ENCODE assay signal across 8 cellular contexts in genomic region chr3:79019137-79019923, GRCh38.
DNase-seq lines count a peak whose midpoint lies in the region; ATAC-seq, FAIRE-seq and TF ChIP-seq lines count a peak whose summit lies in the region.

No MANE protein-coding gene starts in this region.

- H3K9me3 Mint-ChIP-seq in Caco-2 (ENCODE audit: unreplicated experiment), result no peaks in the 10 kb centered on the region
- H3K9me3 Mint-ChIP-seq in activated CD8-positive, alpha-beta T cell treated with anti-CD3 and anti-CD28 coated beads for 36 hours, result peaks cover 4% of the 10 kb centered on the region
- H3K9me3 Mint-ChIP-seq in natural killer cell, result peaks cover 0 to 7% of the 10 kb centered on the region in 2 donors

- ATAC-seq in activated CD8-positive, alpha-beta T cell treated with anti-CD3 and anti-CD28 coated beads for 36 hours, result peak; percentile 49
- no peak for ATAC-seq in natural killer cell

- H3K4me1 ChIP-seq in Caco-2 (peaks cover 5% of the 10 kb centered on the region; the same call in 1 of the 2 replicates), muscle layer of duodenum (ENCODE audit: control insufficient read depth in 1 of 2, insufficient read depth in 2 of 2, low read length in 2 of 2) (peaks cover 0 to 11% of the 10 kb centered on the region in 2 donors), vagina (peaks cover 10% of the 10 kb centered on the region)

- POLR2A ChIA-PET in Caco-2 (lab: Charles Lee), result no interaction called here
- POLR2A ChIA-PET in activated CD8-positive, alpha-beta T cell treated with anti-CD3 and anti-CD28 coated beads for 36 hours (lab: Charles Lee), result interaction anchor here (1.0 kb wide), 1 partner anchor 187 kb away, joined by 3 read pairs; no protein-coding TSS in a partner anchor

- H3K27ac ChIP-seq in muscle layer of duodenum (ENCODE audit: low read length), result peak overlapping the region; percentile 81
- peak overlapping the region; percentile 81 for H3K27ac ChIP-seq in vagina

- FAIRE-seq in H54 (lab: Jason Lieb, UNC), result peak; percentile 93

- intact Hi-C loops in Caco-2 (cut with micrococcal nuclease; ENCODE audit: unreplicated experiment) (loop anchor here (1.0 to 2.0 kb wide), 2 partner anchors 13 to 27 kb away; no protein-coding TSS in a partner anchor), vagina (cut with DNase I) (no loop called here), natural killer cell (cut with micrococcal nuclease) (no loop called here)
- intact Hi-C loops in activated CD8-positive, alpha-beta T cell treated with anti-CD3 and anti-CD28 coated beads for 36 hours (cut with micrococcal nuclease), result loop anchor here (5.0 kb wide), 1 partner anchor 357 kb away; no protein-coding TSS in a partner anchor

- TF ChIP-seq CTCF in Caco-2 (IDR thresholded peaks at IDR 0.05; ENCODE audit: insufficient read depth in 1 of 2, low read depth in 1 of 2, low read length in 1 of 2, severe bottlenecking in 1 of 2, unreplicated experiment in 1 of 2) (no peak), vagina (IDR thresholded peaks at IDR 0.05) (no peak), natural killer cell (IDR thresholded peaks at IDR 0.05) (no peak)
- no peak for TF ChIP-seq CTCF in activated CD8-positive, alpha-beta T cell treated with anti-CD3 and anti-CD28 coated beads for 36 hours (IDR thresholded peaks at IDR 0.05)

- peak overlapping the region; percentile 61 for H3K27ac Mint-ChIP-seq in Caco-2 (ENCODE audit: unreplicated experiment)
- peak overlapping the region; percentile 52 for H3K27ac Mint-ChIP-seq in activated CD8-positive, alpha-beta T cell treated with anti-CD3 and anti-CD28 coated beads for 36 hours
- H3K27ac Mint-ChIP-seq in natural killer cell, result no peak overlapping the region

- H3K4me1 Mint-ChIP-seq in Caco-2 (ENCODE audit: low read depth, unreplicated experiment) (no peaks in the 10 kb centered on the region), natural killer cell (peaks cover 0 to 4% of the 10 kb centered on the region in 2 donors)
- peaks cover 6% of the 10 kb centered on the region for H3K4me1 Mint-ChIP-seq in activated CD8-positive, alpha-beta T cell treated with anti-CD3 and anti-CD28 coated beads for 36 hours (ENCODE audit: low read depth)

- BruUV-seq in Caco-2 (replicated peaks; lab: Mats Ljungman, UMichigan), result no TSS peak

- H3K27me3 ChIP-seq in Caco-2 (replicated peaks; ENCODE audit: control insufficient read depth, insufficient read depth, low read length), result no peaks in the 10 kb centered on the region
- H3K27me3 ChIP-seq in muscle layer of duodenum (ENCODE audit: low read depth, low read length), result peaks cover 4% of the 10 kb centered on the region
- no peaks in the 10 kb centered on the region for H3K27me3 ChIP-seq in vagina

- no peak overlapping the region for H3K4me3 Mint-ChIP-seq in Caco-2 (ENCODE audit: unreplicated experiment)
- H3K4me3 Mint-ChIP-seq in activated CD8-positive, alpha-beta T cell treated with anti-CD3 and anti-CD28 coated beads for 36 hours, result no peak overlapping the region
- H3K4me3 Mint-ChIP-seq in natural killer cell, result no peak overlapping the region

- peak overlapping the region; percentile 40 for H3K4me3 ChIP-seq in Caco-2 (ENCODE audit: low read depth, low read length)
- H3K4me3 ChIP-seq in muscle layer of duodenum (ENCODE audit: low read depth in 1 of 2, low read length in 2 of 2), result peak overlapping the region; percentile 92
- peak overlapping the region; percentile 58 to 64 for H3K4me3 ChIP-seq in vagina

- peak; percentile 64 to 82 for DNase-seq in Caco-2
- peak; percentile 64 for DNase-seq in H54 (ENCODE audit: insufficient read length, low spot score)
- DNase-seq in NCI-H2107 (lab: John Stamatoyannopoulos, UW), result peak; percentile 90
- peak; percentile 50 for DNase-seq in activated CD8-positive, alpha-beta T cell treated with anti-CD3 and anti-CD28 coated beads for 36 hours
- peak; percentile 84 for DNase-seq in fibroblast of the conjunctiva (ENCODE audit: low read depth)
- peak in 1 of 2 donors; percentile 93 for DNase-seq in vagina (ENCODE audit: extremely low spot score in 2 of 2)
- DNase-seq in natural killer cell, result no peak

- H3K27me3 Mint-ChIP-seq in Caco-2 (ENCODE audit: insufficient read depth, unreplicated experiment), result no peaks in the 10 kb centered on the region
- H3K27me3 Mint-ChIP-seq in activated CD8-positive, alpha-beta T cell treated with anti-CD3 and anti-CD28 coated beads for 36 hours, result peaks cover 8% of the 10 kb centered on the region
- peaks cover 5 to 7% of the 10 kb centered on the region in 2 donors for H3K27me3 Mint-ChIP-seq in natural killer cell (ENCODE audit: low read depth in 2 of 2)

- CTCF ChIA-PET in Caco-2 (lab: Charles Lee), result interaction anchor here (0.6 to 0.7 kb wide), 2 partner anchors 44 to 135 kb away, joined by 3 read pairs; no protein-coding TSS in a partner anchor
- CTCF ChIA-PET in activated CD8-positive, alpha-beta T cell treated with anti-CD3 and anti-CD28 coated beads for 36 hours (lab: Charles Lee), result no interaction called here

- H3K36me3 ChIP-seq in Caco-2 (ENCODE audit: control insufficient read depth, insufficient read depth, low read length), result no peaks in the 10 kb centered on the region
- no peaks in the 10 kb centered on the region for H3K36me3 ChIP-seq in muscle layer of duodenum (ENCODE audit: control insufficient read depth in 1 of 2, insufficient read depth in 2 of 2, low read length in 2 of 2)
- no peaks in the 10 kb centered on the region for H3K36me3 ChIP-seq in vagina

- H3K9me3 ChIP-seq in Caco-2 (no peaks in the 10 kb centered on the region), muscle layer of duodenum (ENCODE audit: control insufficient read depth in 1 of 2, low read length in 2 of 2) (no peaks in the 10 kb centered on the region), vagina (no peaks in the 10 kb centered on the region)

- TF ChIP-seq POLR2A in H54 (IDR thresholded peaks at IDR 0.05; ENCODE audit: low read depth, low read length), result peak; percentile 90
- peak in 1 of 2 donors; percentile 64 for TF ChIP-seq POLR2A in vagina (IDR thresholded peaks at IDR 0.05)

- H3K36me3 Mint-ChIP-seq in Caco-2 (ENCODE audit: insufficient read depth, unreplicated experiment) (no peaks in the 10 kb centered on the region), natural killer cell (peaks cover 7% of the 10 kb centered on the region)
- H3K36me3 Mint-ChIP-seq in activated CD8-positive, alpha-beta T cell treated with anti-CD3 and anti-CD28 coated beads for 36 hours (ENCODE audit: low read depth), result no peaks in the 10 kb centered on the region

Comparison
In these comparisons a context has a peak if more than half of its experiments do, and no peak if none do; other contexts are left out.
1. H3K4me3 ChIP-seq: peak in every context shown above with its lines; median percentile 92 in muscle layer of duodenum; 61 in vagina; 40 in Caco-2.
2. H3K27ac Mint-ChIP-seq: peak in Caco-2 (single experiment) and activated CD8-positive, alpha-beta T cell treated with anti-CD3 and anti-CD28 coated beads for 36 hours (single experiment); none in natural killer cell (0 of 2).
3. intact Hi-C loops: an anchor here in Caco-2 (1.0 to 2.0 kb wide) and activated CD8-positive, alpha-beta T cell treated with anti-CD3 and anti-CD28 coated beads for 36 hours (5.0 kb wide); none called in vagina and natural killer cell.